ENCODE assay signal across 1 cellular context in the genomic region with DNA sequence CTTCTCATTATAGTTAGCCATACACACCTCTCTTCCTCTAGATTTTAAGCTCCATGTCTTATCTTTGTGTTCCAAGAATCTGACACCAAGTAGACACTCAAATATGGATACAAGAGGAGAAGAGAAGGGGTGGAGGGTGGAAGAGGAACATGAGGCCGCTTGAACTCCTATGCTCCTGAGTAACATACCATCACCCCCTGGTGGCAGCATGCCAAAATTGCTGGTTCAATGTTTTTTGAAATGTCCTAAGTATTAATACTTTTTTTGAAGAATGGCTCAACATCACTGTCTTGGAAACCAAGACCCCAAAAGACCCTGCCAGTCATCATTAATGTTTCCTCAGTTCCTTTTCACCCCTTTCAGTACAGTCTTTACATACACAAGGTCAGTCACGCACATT.
TF ChIP-seq lines count a peak whose summit lies in the region.

No MANE protein-coding gene starts in this region.

TF ChIP-seq in IMR-90, 13 proteins besides CTCF, POLR2A, EP300 and RAD21 (continued from another document):
- TF ChIP-seq, protein P1, sequence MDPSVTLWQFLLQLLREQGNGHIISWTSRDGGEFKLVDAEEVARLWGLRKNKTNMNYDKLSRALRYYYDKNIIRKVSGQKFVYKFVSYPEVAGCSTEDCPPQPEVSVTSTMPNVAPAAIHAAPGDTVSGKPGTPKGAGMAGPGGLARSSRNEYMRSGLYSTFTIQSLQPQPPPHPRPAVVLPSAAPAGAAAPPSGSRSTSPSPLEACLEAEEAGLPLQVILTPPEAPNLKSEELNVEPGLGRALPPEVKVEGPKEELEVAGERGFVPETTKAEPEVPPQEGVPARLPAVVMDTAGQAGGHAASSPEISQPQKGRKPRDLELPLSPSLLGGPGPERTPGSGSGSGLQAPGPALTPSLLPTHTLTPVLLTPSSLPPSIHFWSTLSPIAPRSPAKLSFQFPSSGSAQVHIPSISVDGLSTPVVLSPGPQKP (IDR thresholded peaks at IDR 0.05; ENCODE audit: borderline replicate concordance, low read depth, low read length), result no peak
- TF ChIP-seq FOS (IDR thresholded peaks at IDR 0.05; ENCODE audit: low read depth, low read length) (no peak), RCOR1 (IDR thresholded peaks at IDR 0.05; ENCODE audit: insufficient replicate concordance, low read length) (no peak), MAZ (IDR thresholded peaks at IDR 0.05; ENCODE audit: borderline replicate concordance, low read depth, low read length) (no peak)
